In genomic region chr11:73729594-73730206, GRCh38 we compare ENCODE assay signal across 1 cellular context.
TF ChIP-seq lines count a peak whose summit lies in the region.

No MANE protein-coding gene starts in this region.

TF ChIP-seq in IMR-90, 13 proteins besides CTCF, POLR2A, EP300 and RAD21:
- TF ChIP-seq ELK1 (IDR thresholded peaks at IDR 0.05; ENCODE audit: borderline replicate concordance, low read depth, low read length) (no peak), CHD1 (IDR thresholded peaks at IDR 0.05; ENCODE audit: low read depth, low read length) (no peak), MXI1 (IDR thresholded peaks at IDR 0.05; ENCODE audit: borderline replicate concordance, low read depth, low read length) (no peak), MAZ (IDR thresholded peaks at IDR 0.05; ENCODE audit: borderline replicate concordance, low read depth, low read length) (no peak), RCOR1 (IDR thresholded peaks at IDR 0.05; ENCODE audit: insufficient replicate concordance, low read length) (no peak), SMC3 (IDR thresholded peaks at IDR 0.05; ENCODE audit: low read depth, low read length) (no peak), CEBPB (IDR thresholded peaks at IDR 0.05; ENCODE audit: low read depth, low read length) (no peak), RFX5 (IDR thresholded peaks at IDR 0.05; ENCODE audit: low read depth, low read length) (no peak), BHLHE40 (IDR thresholded peaks at IDR 0.05; ENCODE audit: low read depth, low read length) (no peak), FOS (IDR thresholded peaks at IDR 0.05; ENCODE audit: low read depth, low read length) (no peak)
